ENCODE assay signal across 2 cellular contexts in the genomic region with DNA sequence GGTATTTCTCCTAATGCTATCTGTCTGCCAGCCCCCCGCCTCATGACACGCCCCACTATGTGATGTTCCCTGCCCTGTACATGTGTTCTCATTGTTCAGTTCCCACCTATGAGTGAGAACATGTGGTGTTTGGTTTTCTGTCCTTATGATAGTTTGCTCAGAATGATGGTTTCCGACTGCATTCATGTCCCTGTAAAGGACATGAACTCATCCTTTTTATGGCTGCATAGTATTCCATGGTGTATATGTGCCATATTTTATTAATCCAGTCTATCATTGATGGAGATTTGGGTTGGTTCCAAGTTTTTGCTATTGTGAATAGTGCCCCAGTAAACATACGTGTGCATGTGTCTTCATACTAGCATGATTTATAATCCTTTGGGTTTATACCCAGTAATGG.
A peak's percentile ranks its signal among the peaks of the same experiment; 100 is the strongest.
DNase-seq lines count a peak whose midpoint lies in the region; ATAC-seq, FAIRE-seq and TF ChIP-seq lines count a peak whose summit lies in the region.
"Not testable (repeated sequence)": the region's sequence is repeated elsewhere in the genome, so short reads cannot be mapped to it uniquely, and the experiment has no call there.

No MANE protein-coding gene starts in this region.

- TF ChIP-seq POLR2A in K562 (conservative IDR thresholded peaks at IDR 0.05), result not testable (repeated sequence)

- TF ChIP-seq RAD21 in K562 (CRISPR knock-in tag; conservative IDR thresholded peaks at IDR 0.05 in 1 of 2, IDR thresholded peaks at IDR 0.05 in 1 of 2), result not testable (repeated sequence)

- not testable (repeated sequence) for TF ChIP-seq CTCF in HEK293 (tag by site-specific recombination; IDR thresholded peaks at IDR 0.05); K562 (IDR thresholded peaks at IDR 0.05 in 2 of 3, conservative IDR thresholded peaks at IDR 0.05 in 1 of 3; ENCODE audit: insufficient read depth in 2 of 3, low read depth in 1 of 3, low read length in 3 of 3)

- not testable (repeated sequence) for H3K9me3 ChIP-seq in HEK293 (ENCODE audit: control insufficient read depth, insufficient read depth, low read depth, low read length); K562 (replicated peaks; ENCODE audit: control insufficient read depth, insufficient read depth, low read depth, low read length)

- not testable (repeated sequence) for H3K27me3 ChIP-seq in K562 (ENCODE audit: control insufficient read depth in 2 of 2, insufficient read depth in 2 of 2, low read length in 2 of 2)

- FAIRE-seq in K562 (lab: Jason Lieb, UNC), result not testable (repeated sequence)

- TF ChIP-seq EP300 in K562 (IDR thresholded peaks at IDR 0.05; ENCODE audit: low read length), result not testable (repeated sequence)

- H3K9me1 ChIP-seq in K562 (ENCODE audit: control insufficient read depth, insufficient read depth, low read length), result not testable (repeated sequence)

- not testable (repeated sequence) for H3K27ac ChIP-seq in HEK293 (ENCODE audit: extremely low read depth, low read depth, low read length); K562 (ENCODE audit: extremely low read depth, low read depth, low read length)

- not testable (repeated sequence) for H3K9ac ChIP-seq in K562 (ENCODE audit: insufficient read depth in 1 of 2, low read depth in 2 of 2, low read length in 2 of 2)

- in situ Hi-C loops in K562 (cut with MboI), result not testable (repeated sequence)

- intact Hi-C loops in K562 (cut with micrococcal nuclease), result not testable (repeated sequence)

- ATAC-seq in K562, result not testable (repeated sequence)

- H4K20me1 ChIP-seq in K562 (replicated peaks; ENCODE audit: control insufficient read depth, insufficient read depth, low read length), result not testable (repeated sequence)

- not testable (repeated sequence) for H3K4me2 ChIP-seq in K562 (ENCODE audit: insufficient read depth, low read length)

- H3K79me2 ChIP-seq in K562 (ENCODE audit: control insufficient read depth, insufficient read depth, low read length), result not testable (repeated sequence)

- H2AFZ ChIP-seq in K562 (ENCODE audit: low read depth, low read length), result not testable (repeated sequence)

- not testable (repeated sequence) for H3K36me3 ChIP-seq in HEK293 (ENCODE audit: control insufficient read depth in 2 of 2, insufficient read depth in 1 of 2, low read length in 2 of 2); K562 (ENCODE audit: control insufficient read depth, insufficient read depth, low read length)

- WGBS in K562 (ENCODE audit: insufficient coverage, low coverage, missing lambda C conversion rate), result 34% methylated on average over 4 of the region's 4 CpGs

- CTCF ChIA-PET in HEK293 (lab: Yijun Ruan, JAX); K562 (lab: Yijun Ruan, JAX; ENCODE audit: low intra/inter-chr PET ratio): not testable (repeated sequence)

- H3K4me1 ChIP-seq in HEK293 (ENCODE audit: control insufficient read depth, insufficient read depth, low read length); K562 (replicated peaks in 1 of 2; ENCODE audit: control insufficient read depth in 2 of 2, insufficient read depth in 2 of 2, low read length in 2 of 2): not testable (repeated sequence)

- not testable (repeated sequence) for BruUV-seq in K562 (replicated peaks; lab: Mats Ljungman, UMichigan)

- H3K4me3 ChIP-seq in HEK293 (ENCODE audit: low read depth, low read length); K562: not testable (repeated sequence)

- POLR2A ChIA-PET in HEK293 (lab: Yijun Ruan, JAX); K562 (lab: Yijun Ruan, JAX): not testable (repeated sequence)

- not testable (repeated sequence) for DNase-seq in K562 (ENCODE audit: extremely low read depth in 1 of 4, low spot score in 3 of 4)

TF ChIP-seq in HEK293, 187 proteins besides CTCF, POLR2A, EP300 and RAD21:
- TF ChIP-seq ZNF146 (tag by site-specific recombination; IDR thresholded peaks at IDR 0.05), result peak; percentile 78

TF ChIP-seq in K562, 482 proteins besides CTCF, POLR2A, EP300 and RAD21:
- TF ChIP-seq ZNF146 (CRISPR knock-in tag; IDR thresholded peaks at IDR 0.05; ENCODE audit: unreplicated experiment), result peak; percentile 85
